In the genomic region with DNA sequence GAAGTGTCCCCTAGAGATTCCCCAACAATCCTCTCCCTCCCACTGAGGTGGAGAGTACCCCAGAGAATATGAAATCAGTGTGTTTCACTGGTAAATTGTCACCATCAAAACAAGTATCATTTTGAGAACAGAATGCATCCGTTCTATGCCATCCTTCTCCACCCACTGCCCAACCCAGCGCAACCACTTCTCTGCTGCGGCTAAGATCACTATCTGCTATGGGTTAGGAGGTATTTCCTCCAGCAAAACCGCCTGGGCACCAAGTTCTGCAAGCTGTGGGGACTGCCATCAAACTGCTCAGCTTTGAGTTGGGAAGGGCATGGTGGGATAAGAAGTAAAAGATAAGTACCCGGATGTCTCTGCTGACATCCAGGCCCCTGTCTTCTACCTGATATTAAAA, we compare ENCODE assay signal across 1 cellular context.
TF ChIP-seq lines count a peak whose summit lies in the region.

No MANE protein-coding gene starts in this region.

TF ChIP-seq in SK-N-SH, 30 proteins besides CTCF, POLR2A, EP300 and RAD21 (continued from another document):
- TF ChIP-seq IRF3 (IDR thresholded peaks at IDR 0.05; ENCODE audit: low read depth, low read length) (no peak), NFIC (IDR thresholded peaks at IDR 0.05; ENCODE audit: borderline replicate concordance) (no peak), CHD2 (IDR thresholded peaks at IDR 0.05; ENCODE audit: low read length, partially characterized antibody) (no peak), FOXM1 (IDR thresholded peaks at IDR 0.05; ENCODE audit: low read depth) (no peak), YY1 (IDR thresholded peaks at IDR 0.05; ENCODE audit: low read depth) (no peak)
